9 cellular contexts compared by ENCODE assay signal in the genomic region with DNA sequence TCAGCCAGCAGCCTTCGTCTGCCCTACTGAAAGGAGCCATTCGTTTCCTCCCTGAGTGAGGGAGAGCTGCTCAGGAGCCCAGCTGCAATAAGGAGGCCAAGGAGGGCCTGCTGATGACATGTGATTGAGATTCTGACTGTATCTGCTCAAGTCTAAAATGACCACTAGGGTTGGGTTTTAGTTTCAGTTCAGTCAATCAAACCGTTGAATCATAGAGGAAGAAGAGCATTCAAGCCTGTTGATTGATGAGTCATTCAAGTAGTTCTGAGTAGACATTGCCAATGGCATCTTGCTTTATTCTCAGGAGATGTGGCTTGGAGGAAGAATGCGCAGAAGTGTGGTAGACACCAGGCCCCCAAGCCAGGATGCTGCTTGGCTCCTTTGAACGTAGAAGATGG. TPM values are rescaled to one million over a fixed set of nuclear protein-coding genes. Genes with fewer than 3 reads are reported as not detected.
DNase-seq lines count a peak whose midpoint lies in the region; ATAC-seq and TF ChIP-seq lines count a peak whose summit lies in the region.
"Had no signal": no experiment of that assay in that cellular context is flagged by ENCODE, and none has a peak within 500 bp of the region (broad histone marks: within the 10 kb centered on the region; RNA-seq: fewer than 3 reads in every experiment).

No MANE protein-coding gene starts in this region.

- H2AK5ac ChIP-seq in mesendoderm (ENCODE audit: low read length): no peak overlapping the region

- H3K4me1 ChIP-seq in OCI-LY3 (ENCODE audit: low read length) (peaks cover 24% of the 10 kb centered on the region), mesendoderm (ENCODE audit: control insufficient read depth, low read depth, low read length) (no peaks in the 10 kb centered on the region)

- H3K36me3 ChIP-seq in OCI-LY3 (replicated peaks; ENCODE audit: low read depth, low read length) (no peaks in the 10 kb centered on the region), mesendoderm (ENCODE audit: control insufficient read depth, insufficient read depth, low read length) (no peaks in the 10 kb centered on the region), brain microvascular endothelial cell (replicated peaks) (no peaks in the 10 kb centered on the region)

- H2BK120ac ChIP-seq in mesendoderm (ENCODE audit: low read depth, low read length): no peak overlapping the region

- no peak overlapping the region for H3K9ac ChIP-seq in OCI-LY3 (ENCODE audit: low read length)
- no peak overlapping the region for H3K9ac ChIP-seq in mesendoderm (ENCODE audit: low read length)

- DNase-seq in NCI-H510A treated with DMSO at 0.1 percent for 48 hours (lab: John Stamatoyannopoulos, UW) (peak; percentile 9), NCI-H510A (lab: John Stamatoyannopoulos, UW) (no peak), mesendoderm (peak; percentile 13), brain microvascular endothelial cell (no peak)
- no peak for DNase-seq in activated CD8-positive, alpha-beta memory T cell treated with anti-CD3 and anti-CD28 coated beads, Interleukin-2, amount 50 U/mL, for 48 hours
- DNase-seq: T-cell had no signal

- H2BK15ac ChIP-seq in mesendoderm (replicated peaks; ENCODE audit: low read depth): no peak overlapping the region

- ATAC-seq in HG02610 (IDR thresholded peaks at IDR 0.05; ENCODE audit: unreplicated experiment): peak; percentile 80
- ATAC-seq in SK-N-SH treated with all-trans-retinoic acid at 6 μM for 48 hours: no peak

- H3K27me3 ChIP-seq in OCI-LY3 (ENCODE audit: low read depth, low read length) (peaks cover 81% of the 10 kb centered on the region), mesendoderm (ENCODE audit: insufficient read depth, low read length, poor library complexity) (no peaks in the 10 kb centered on the region), brain microvascular endothelial cell (replicated peaks) (no peaks in the 10 kb centered on the region)

- no peak overlapping the region for H3K23ac ChIP-seq in mesendoderm (ENCODE audit: low read length)

- H3K4me2 ChIP-seq in OCI-LY3 (ENCODE audit: low read length): peak overlapping the region; percentile 46
- no peak overlapping the region for H3K4me2 ChIP-seq in mesendoderm (ENCODE audit: low read length)

- H2BK5ac ChIP-seq in mesendoderm (ENCODE audit: low read length): no peak overlapping the region

- H3K4ac ChIP-seq in mesendoderm (ENCODE audit: low read depth, low read length): no peak overlapping the region

- H3K4me3 ChIP-seq in OCI-LY3 (ENCODE audit: low read length): no peak overlapping the region; the same call in 1 of the 2 replicates
- no peak overlapping the region for H3K4me3 ChIP-seq in mesendoderm (ENCODE audit: low read length)
- no peak overlapping the region for H3K4me3 ChIP-seq in brain microvascular endothelial cell (ENCODE audit: low read depth, low read length)

- no peak overlapping the region for H4K8ac ChIP-seq in mesendoderm (ENCODE audit: low read depth, low read length)

- no peaks in the 10 kb centered on the region for H3K79me1 ChIP-seq in mesendoderm (ENCODE audit: low read length)

- no peak overlapping the region for H2AFZ ChIP-seq in OCI-LY3 (ENCODE audit: low read depth, low read length)

- 0 out of 2 replicates have a peak, but pooled peaks cover 3% of the 10 kb centered on the region for H4K20me1 ChIP-seq in OCI-LY3 (ENCODE audit: insufficient read depth, low read length)

- H3K27ac ChIP-seq in OCI-LY3 (ENCODE audit: low read length) (no peak overlapping the region), mesendoderm (ENCODE audit: low read depth, low read length) (no peak overlapping the region), brain microvascular endothelial cell (no peak overlapping the region)

- no peaks in the 10 kb centered on the region for H3K9me3 ChIP-seq in OCI-LY3 (ENCODE audit: insufficient read depth, low read length)

- no peak overlapping the region for H4K5ac ChIP-seq in mesendoderm (ENCODE audit: low read length)

- no peak overlapping the region for H3K18ac ChIP-seq in mesendoderm (ENCODE audit: low read length)

- H3K56ac ChIP-seq in mesendoderm (ENCODE audit: low read length): no peak overlapping the region

- no peaks in the 10 kb centered on the region for H3K79me2 ChIP-seq in OCI-LY3 (ENCODE audit: low read length)
- no peaks in the 10 kb centered on the region for H3K79me2 ChIP-seq in mesendoderm (ENCODE audit: control insufficient read depth, insufficient read depth, low read length)

- TF ChIP-seq CTCF in OCI-LY3 (IDR thresholded peaks at IDR 0.05; ENCODE audit: low read depth, low read length): no peak
- TF ChIP-seq CTCF in brain microvascular endothelial cell (IDR thresholded peaks at IDR 0.05; ENCODE audit: low read depth, low read length, missing control alignments): no peak

- no CpG with 5 or more reads among the region's 5 CpGs for WGBS in mesendoderm (ENCODE audit: extremely low coverage, insufficient coverage, low lambda C conversion rate)

- in situ Hi-C loops in brain microvascular endothelial cell (cut with HindIII; ENCODE audit: low pct_ligation_motif_present, low sequenced_read_pairs): no loop called here

TF ChIP-seq in SK-N-SH treated with all-trans-retinoic acid at 6 μM for 48 hours, 23 proteins besides CTCF, POLR2A, EP300 and RAD21:
- TF ChIP-seq RARB (CRISPR knock-in tag; IDR thresholded peaks at IDR 0.05): no peak
- no peak for TF ChIP-seq ZFP3 (CRISPR knock-in tag; IDR thresholded peaks at IDR 0.05)
- TF ChIP-seq ISL1 (CRISPR knock-in tag; IDR thresholded peaks at IDR 0.05): no peak
- TF ChIP-seq ZFP30 (CRISPR knock-in tag; IDR thresholded peaks at IDR 0.05): no peak
- no peak for TF ChIP-seq ZNF565 (CRISPR knock-in tag; conservative IDR thresholded peaks at IDR 0.05; ENCODE audit: low read depth)
- TF ChIP-seq CSDC2 (CRISPR knock-in tag; IDR thresholded peaks at IDR 0.05): no peak
- TF ChIP-seq PPARA (CRISPR knock-in tag; IDR thresholded peaks at IDR 0.05; ENCODE audit: borderline replicate concordance): no peak
- TF ChIP-seq, protein P1, sequence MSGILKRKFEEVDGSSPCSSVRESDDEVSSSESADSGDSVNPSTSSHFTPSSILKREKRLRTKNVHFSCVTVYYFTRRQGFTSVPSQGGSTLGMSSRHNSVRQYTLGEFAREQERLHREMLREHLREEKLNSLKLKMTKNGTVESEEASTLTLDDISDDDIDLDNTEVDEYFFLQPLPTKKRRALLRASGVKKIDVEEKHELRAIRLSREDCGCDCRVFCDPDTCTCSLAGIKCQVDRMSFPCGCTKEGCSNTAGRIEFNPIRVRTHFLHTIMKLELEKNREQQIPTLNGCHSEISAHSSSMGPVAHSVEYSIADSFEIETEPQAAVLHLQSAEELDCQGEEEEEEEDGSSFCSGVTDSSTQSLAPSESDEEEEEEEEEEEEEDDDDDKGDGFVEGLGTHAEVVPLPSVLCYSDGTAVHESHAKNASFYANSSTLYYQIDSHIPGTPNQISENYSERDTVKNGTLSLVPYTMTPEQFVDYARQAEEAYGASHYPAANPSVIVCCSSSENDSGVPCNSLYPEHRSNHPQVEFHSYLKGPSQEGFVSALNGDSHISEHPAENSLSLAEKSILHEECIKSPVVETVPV (CRISPR knock-in tag; IDR thresholded peaks at IDR 0.05): no peak
- no peak for TF ChIP-seq SNAI2 (CRISPR knock-in tag; IDR thresholded peaks at IDR 0.05)
- TF ChIP-seq, protein P2, sequence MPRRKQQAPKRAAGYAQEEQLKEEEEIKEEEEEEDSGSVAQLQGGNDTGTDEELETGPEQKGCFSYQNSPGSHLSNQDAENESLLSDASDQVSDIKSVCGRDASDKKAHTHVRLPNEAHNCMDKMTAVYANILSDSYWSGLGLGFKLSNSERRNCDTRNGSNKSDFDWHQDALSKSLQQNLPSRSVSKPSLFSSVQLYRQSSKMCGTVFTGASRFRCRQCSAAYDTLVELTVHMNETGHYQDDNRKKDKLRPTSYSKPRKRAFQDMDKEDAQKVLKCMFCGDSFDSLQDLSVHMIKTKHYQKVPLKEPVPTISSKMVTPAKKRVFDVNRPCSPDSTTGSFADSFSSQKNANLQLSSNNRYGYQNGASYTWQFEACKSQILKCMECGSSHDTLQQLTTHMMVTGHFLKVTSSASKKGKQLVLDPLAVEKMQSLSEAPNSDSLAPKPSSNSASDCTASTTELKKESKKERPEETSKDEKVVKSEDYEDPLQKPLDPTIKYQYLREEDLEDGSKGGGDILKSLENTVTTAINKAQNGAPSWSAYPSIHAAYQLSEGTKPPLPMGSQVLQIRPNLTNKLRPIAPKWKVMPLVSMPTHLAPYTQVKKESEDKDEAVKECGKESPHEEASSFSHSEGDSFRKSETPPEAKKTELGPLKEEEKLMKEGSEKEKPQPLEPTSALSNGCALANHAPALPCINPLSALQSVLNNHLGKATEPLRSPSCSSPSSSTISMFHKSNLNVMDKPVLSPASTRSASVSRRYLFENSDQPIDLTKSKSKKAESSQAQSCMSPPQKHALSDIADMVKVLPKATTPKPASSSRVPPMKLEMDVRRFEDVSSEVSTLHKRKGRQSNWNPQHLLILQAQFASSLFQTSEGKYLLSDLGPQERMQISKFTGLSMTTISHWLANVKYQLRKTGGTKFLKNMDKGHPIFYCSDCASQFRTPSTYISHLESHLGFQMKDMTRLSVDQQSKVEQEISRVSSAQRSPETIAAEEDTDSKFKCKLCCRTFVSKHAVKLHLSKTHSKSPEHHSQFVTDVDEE (CRISPR knock-in tag; IDR thresholded peaks at IDR 0.05): no peak
- TF ChIP-seq ZNF8 (CRISPR knock-in tag; IDR thresholded peaks at IDR 0.05): no peak
- no peak for TF ChIP-seq BACH2 (CRISPR knock-in tag; IDR thresholded peaks at IDR 0.05; ENCODE audit: borderline replicate concordance)
- no peak for TF ChIP-seq OSR1 (CRISPR knock-in tag; IDR thresholded peaks at IDR 0.05)

RNA-seq across cellular contexts. Expression of a gene that starts 19.9 kb away (rescaled TPM):
- 6.7 TPM for polyA plus RNA-seq in mesendoderm (2013, experiment 1 of 2)
- polyA plus RNA-seq in mesendoderm (2013, experiment 2 of 2): 6.9 TPM

Comparison
In these comparisons a context has a peak if more than half of its experiments do, and no peak if none do; other contexts are left out.
1. DNase-seq: peak in NCI-H510A treated with DMSO at 0.1 percent for 48 hours (single experiment) and mesendoderm (single experiment); none in NCI-H510A (single experiment), activated CD8-positive, alpha-beta memory T cell treated with anti-CD3 and anti-CD28 coated beads, Interleukin-2, amount 50 U/mL, for 48 hours (single experiment) and brain microvascular endothelial cell (single experiment).